In the genomic region with DNA sequence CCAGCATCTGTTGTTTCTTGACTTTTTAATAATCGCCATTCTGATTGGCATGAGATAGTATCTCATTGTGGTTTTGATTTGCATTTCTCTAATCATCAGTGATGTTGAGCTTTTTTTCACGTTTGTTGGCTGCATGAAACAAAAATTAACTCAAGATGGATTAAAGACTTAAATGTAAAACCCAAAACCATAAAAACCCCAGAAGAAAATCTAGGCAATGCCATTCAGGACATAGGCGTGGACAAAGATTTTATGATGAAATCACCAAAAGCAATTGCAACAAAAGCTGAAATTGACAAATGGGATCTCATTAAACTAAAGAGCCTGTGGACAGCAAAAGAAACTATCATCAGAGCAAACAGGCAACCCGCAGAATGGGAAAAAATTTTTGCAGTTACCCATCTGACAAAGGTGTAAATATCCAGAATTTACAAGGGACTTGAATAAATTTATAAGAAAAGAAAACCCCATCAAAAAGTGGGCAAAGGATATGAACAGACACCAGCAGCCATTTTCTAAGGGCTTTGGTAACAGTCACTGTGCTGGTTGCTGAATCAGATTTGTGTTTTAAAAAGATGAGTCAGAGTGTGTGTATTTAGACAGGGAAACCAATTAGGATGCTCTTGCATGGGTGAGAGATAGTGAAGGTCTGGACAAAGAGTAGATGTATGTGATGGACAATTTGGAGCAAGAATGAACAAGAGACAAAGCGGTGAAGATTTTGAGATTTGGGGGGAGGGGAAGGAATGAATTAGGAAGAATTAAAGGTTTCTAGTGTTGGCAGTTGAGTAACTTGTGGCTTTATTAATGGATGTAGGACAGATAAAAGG, we compare ENCODE assay signal across 2 cellular contexts.
TF ChIP-seq lines count a peak whose summit lies in the region.

No MANE protein-coding gene starts in this region.

TF ChIP-seq in IMR-90, 13 proteins besides CTCF, POLR2A, EP300 and RAD21:
- TF ChIP-seq MAZ (IDR thresholded peaks at IDR 0.05; ENCODE audit: borderline replicate concordance, low read depth, low read length) = no peak
- TF ChIP-seq MAFK (IDR thresholded peaks at IDR 0.05; ENCODE audit: low read depth, low read length) = no peak
- TF ChIP-seq, protein P1, sequence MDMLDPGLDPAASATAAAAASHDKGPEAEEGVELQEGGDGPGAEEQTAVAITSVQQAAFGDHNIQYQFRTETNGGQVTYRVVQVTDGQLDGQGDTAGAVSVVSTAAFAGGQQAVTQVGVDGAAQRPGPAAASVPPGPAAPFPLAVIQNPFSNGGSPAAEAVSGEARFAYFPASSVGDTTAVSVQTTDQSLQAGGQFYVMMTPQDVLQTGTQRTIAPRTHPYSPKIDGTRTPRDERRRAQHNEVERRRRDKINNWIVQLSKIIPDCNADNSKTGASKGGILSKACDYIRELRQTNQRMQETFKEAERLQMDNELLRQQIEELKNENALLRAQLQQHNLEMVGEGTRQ (IDR thresholded peaks at IDR 0.05; ENCODE audit: low read depth, low read length) = no peak
- TF ChIP-seq CEBPB (IDR thresholded peaks at IDR 0.05; ENCODE audit: low read depth, low read length) = no peak
- TF ChIP-seq NFE2L2 (IDR thresholded peaks at IDR 0.05; ENCODE audit: low read depth, low read length) = no peak
- TF ChIP-seq RCOR1 (IDR thresholded peaks at IDR 0.05; ENCODE audit: insufficient replicate concordance, low read length) = no peak
- no peak for TF ChIP-seq FOS (IDR thresholded peaks at IDR 0.05; ENCODE audit: low read depth, low read length)
- TF ChIP-seq, protein P2, sequence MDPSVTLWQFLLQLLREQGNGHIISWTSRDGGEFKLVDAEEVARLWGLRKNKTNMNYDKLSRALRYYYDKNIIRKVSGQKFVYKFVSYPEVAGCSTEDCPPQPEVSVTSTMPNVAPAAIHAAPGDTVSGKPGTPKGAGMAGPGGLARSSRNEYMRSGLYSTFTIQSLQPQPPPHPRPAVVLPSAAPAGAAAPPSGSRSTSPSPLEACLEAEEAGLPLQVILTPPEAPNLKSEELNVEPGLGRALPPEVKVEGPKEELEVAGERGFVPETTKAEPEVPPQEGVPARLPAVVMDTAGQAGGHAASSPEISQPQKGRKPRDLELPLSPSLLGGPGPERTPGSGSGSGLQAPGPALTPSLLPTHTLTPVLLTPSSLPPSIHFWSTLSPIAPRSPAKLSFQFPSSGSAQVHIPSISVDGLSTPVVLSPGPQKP (IDR thresholded peaks at IDR 0.05; ENCODE audit: borderline replicate concordance, low read depth, low read length) = no peak
- TF ChIP-seq MXI1 (IDR thresholded peaks at IDR 0.05; ENCODE audit: borderline replicate concordance, low read depth, low read length) = no peak

TF ChIP-seq in H1, 55 proteins besides CTCF, POLR2A, EP300 and RAD21:
- TF ChIP-seq ASH2L (IDR thresholded peaks at IDR 0.05; ENCODE audit: low read length) (no peak), TAF7 (optimal IDR thresholded peaks at IDR 0.05; ENCODE audit: borderline replicate concordance, low read depth, low read length) (no peak), SIN3A (conservative IDR thresholded peaks at IDR 0.05 in 1 of 2, IDR thresholded peaks at IDR 0.05 in 1 of 2; ENCODE audit: low read depth in 1 of 2, low read length in 2 of 2) (no peak), RXRA (IDR thresholded peaks at IDR 0.05; ENCODE audit: insufficient read depth, low read depth, low read length) (no peak), RNF2 (IDR thresholded peaks at IDR 0.05; ENCODE audit: borderline replicate concordance, low read depth, low read length, missing control alignments, poor library complexity, severe bottlenecking) (no peak), NRF1 (IDR thresholded peaks at IDR 0.05; ENCODE audit: low read depth, low read length) (no peak), GABPA (IDR thresholded peaks at IDR 0.05; ENCODE audit: borderline replicate concordance, insufficient read depth, low read length) (no peak), JUND (IDR thresholded peaks at IDR 0.05; ENCODE audit: low read length) (no peak), GTF2F1 (IDR thresholded peaks at IDR 0.05; ENCODE audit: borderline replicate concordance, low read depth, low read length) (no peak), KDM4A (IDR thresholded peaks at IDR 0.05; ENCODE audit: low read depth, low read length, severe bottlenecking) (no peak), POU5F1 (IDR thresholded peaks at IDR 0.05; ENCODE audit: low read depth, low read length) (no peak), EZH2 (IDR thresholded peaks at IDR 0.05; ENCODE audit: low read depth, low read length, severe bottlenecking) (no peak)
- TF ChIP-seq, protein P3, sequence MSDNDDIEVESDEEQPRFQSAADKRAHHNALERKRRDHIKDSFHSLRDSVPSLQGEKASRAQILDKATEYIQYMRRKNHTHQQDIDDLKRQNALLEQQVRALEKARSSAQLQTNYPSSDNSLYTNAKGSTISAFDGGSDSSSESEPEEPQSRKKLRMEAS (IDR thresholded peaks at IDR 0.05) = no peak
- TF ChIP-seq, protein P4, sequence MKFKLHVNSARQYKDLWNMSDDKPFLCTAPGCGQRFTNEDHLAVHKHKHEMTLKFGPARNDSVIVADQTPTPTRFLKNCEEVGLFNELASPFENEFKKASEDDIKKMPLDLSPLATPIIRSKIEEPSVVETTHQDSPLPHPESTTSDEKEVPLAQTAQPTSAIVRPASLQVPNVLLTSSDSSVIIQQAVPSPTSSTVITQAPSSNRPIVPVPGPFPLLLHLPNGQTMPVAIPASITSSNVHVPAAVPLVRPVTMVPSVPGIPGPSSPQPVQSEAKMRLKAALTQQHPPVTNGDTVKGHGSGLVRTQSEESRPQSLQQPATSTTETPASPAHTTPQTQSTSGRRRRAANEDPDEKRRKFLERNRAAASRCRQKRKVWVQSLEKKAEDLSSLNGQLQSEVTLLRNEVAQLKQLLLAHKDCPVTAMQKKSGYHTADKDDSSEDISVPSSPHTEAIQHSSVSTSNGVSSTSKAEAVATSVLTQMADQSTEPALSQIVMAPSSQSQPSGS (IDR thresholded peaks at IDR 0.05; ENCODE audit: low read length) = no peak
